17 cellular contexts compared by ENCODE assay signal in the genomic region with DNA sequence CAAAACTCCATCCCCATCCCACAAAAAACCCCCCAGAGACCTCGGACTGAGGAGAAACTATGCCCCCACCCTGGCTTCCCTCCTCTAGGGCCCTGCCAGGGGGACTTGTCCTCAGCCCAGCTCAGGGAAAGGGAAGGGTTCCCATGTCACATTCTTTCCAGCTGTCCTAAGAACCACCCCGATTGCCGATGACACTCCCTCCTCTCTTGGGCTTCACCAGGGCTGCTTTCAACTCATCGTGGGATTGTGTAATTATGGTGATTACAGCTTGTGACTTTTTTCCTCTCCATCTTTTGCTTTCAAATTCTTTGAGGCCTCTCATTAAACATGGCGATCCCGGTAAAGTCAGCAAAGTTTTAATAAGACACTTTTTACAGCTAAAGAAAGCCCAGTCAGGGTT.
"Had no signal": no experiment of that assay in that cellular context is flagged by ENCODE, and none has a peak within 500 bp of the region (broad histone marks: within the 10 kb centered on the region; RNA-seq: fewer than 3 reads in every experiment).

No MANE protein-coding gene starts in this region.

- H3K27ac Mint-ChIP-seq: activated CD8-positive, alpha-beta T cell treated with anti-CD3 and anti-CD28 coated beads, Interleukin-2, amount 10 ng/mL, durations not matched to agents 7 days and 5 days; activated naive CD4-positive, alpha-beta T cell treated with anti-CD3 and anti-CD28 coated beads for 36 hours; activated T-cell treated with anti-CD3 and anti-CD28 coated beads, Interleukin-2, amount 50 U/mL, for 24 hours; effector memory CD8-positive, alpha-beta T cell; nephron; T-helper 17 cell had no signal

- H3K27me3 ChIP-seq: body of pancreas, tibial artery, uterus had no signal

- H3K4me3 Mint-ChIP-seq: activated CD8-positive, alpha-beta T cell treated with anti-CD3 and anti-CD28 coated beads, Interleukin-2, amount 10 ng/mL, durations not matched to agents 7 days and 5 days; activated naive CD4-positive, alpha-beta T cell treated with anti-CD3 and anti-CD28 coated beads for 36 hours; activated T-cell treated with anti-CD3 and anti-CD28 coated beads, Interleukin-2, amount 50 U/mL, for 24 hours; effector memory CD8-positive, alpha-beta T cell; nephron; T-helper 17 cell had no signal

- H3K9me3 ChIP-seq: body of pancreas, tibial artery, uterus had no signal

- DNase-seq: activated CD4-positive, alpha-beta T cell treated with anti-CD3 and anti-CD28 coated beads for 48 hours; activated CD4-positive, CD25-positive, alpha-beta regulatory T cell; activated CD8-positive, alpha-beta T cell treated with anti-CD3 and anti-CD28 coated beads, Interleukin-2, amount 10 ng/mL, durations not matched to agents 7 days and 5 days; activated naive CD4-positive, alpha-beta T cell treated with anti-CD3 and anti-CD28 coated beads for 36 hours; activated T-cell treated with anti-CD3 and anti-CD28 coated beads, Interleukin-2, amount 50 U/mL, for 24 hours; body of pancreas; effector memory CD8-positive, alpha-beta T cell; foreskin melanocyte; glutamatergic neuron; hippocampal formation; left cardiac atrium; mesendoderm; stimulated activated naive CD8-positive, alpha-beta T cell treated with anti-CD3 and anti-CD28 coated beads, Interleukin-15, Interleukin-2, amounts not matched to agents 100 U/mL and 50 U/mL, for 24 hours; T-helper 17 cell; tibial artery; uterus had no signal

- H3K27ac ChIP-seq: body of pancreas, tibial artery, uterus had no signal

- H3K9me3 Mint-ChIP-seq: activated naive CD4-positive, alpha-beta T cell treated with anti-CD3 and anti-CD28 coated beads for 36 hours; activated T-cell treated with anti-CD3 and anti-CD28 coated beads, Interleukin-2, amount 50 U/mL, for 24 hours; effector memory CD8-positive, alpha-beta T cell; nephron had no signal

- H3K4me1 ChIP-seq: body of pancreas, uterus had no signal

- ATAC-seq: activated CD8-positive, alpha-beta T cell treated with anti-CD3 and anti-CD28 coated beads, Interleukin-2, amount 10 ng/mL, durations not matched to agents 7 days and 5 days; body of pancreas; effector memory CD8-positive, alpha-beta T cell; left cardiac atrium; stimulated activated naive CD8-positive, alpha-beta T cell treated with anti-CD3 and anti-CD28 coated beads, Interleukin-15, Interleukin-2, amounts not matched to agents 100 U/mL and 50 U/mL, for 24 hours; T-helper 17 cell had no signal

- H3K27me3 Mint-ChIP-seq: activated T-cell treated with anti-CD3 and anti-CD28 coated beads, Interleukin-2, amount 50 U/mL, for 24 hours had no signal

- H3K36me3 ChIP-seq: tibial artery, uterus had no signal

- H3K4me3 ChIP-seq: body of pancreas, tibial artery, uterus had no signal
